In genomic region chr9:81522721-81523551, GRCh38 we compare ENCODE assay signal across 8 cellular contexts.
DNase-seq lines count a peak whose midpoint lies in the region; ATAC-seq, FAIRE-seq and TF ChIP-seq lines count a peak whose summit lies in the region.

No MANE protein-coding gene starts in this region.

- no peak for FAIRE-seq in astrocyte (lab: Jason Lieb, UNC)

- H3K4me1 ChIP-seq in BE2C (peaks cover 5% of the 10 kb centered on the region), astrocyte (ENCODE audit: insufficient read depth, low read length) (no peaks in the 10 kb centered on the region), vagina (no peaks in the 10 kb centered on the region)

- H3K27me3 ChIP-seq in BE2C (no peaks in the 10 kb centered on the region), astrocyte (ENCODE audit: insufficient read depth, low read length) (no peaks in the 10 kb centered on the region), vagina (no peaks in the 10 kb centered on the region)

- intact Hi-C loops in vagina (cut with DNase I), result loop anchor here (10.0 kb wide), 2 partner anchors 162 to 1082 kb away; partner anchors contain the start of gene TLE1

- H3K9me3 ChIP-seq in BE2C, result no peaks in the 10 kb centered on the region
- H3K9me3 ChIP-seq in astrocyte (ENCODE audit: insufficient read depth, low read depth, low read length), result no peaks in the 10 kb centered on the region
- no peaks in the 10 kb centered on the region for H3K9me3 ChIP-seq in vagina

- no peak overlapping the region for H3K27ac Mint-ChIP-seq in astrocyte (ENCODE audit: unreplicated experiment)
- H3K27ac Mint-ChIP-seq in stimulated activated naive B cell treated with anti-CD40 and anti-IgM and Interleukin-4, amounts not matched to agents 10 μg/mL and 1 μg/mL and 100 μg/mL, for 72 hours, result peak overlapping the region; percentile 71
- no peak overlapping the region for H3K27ac Mint-ChIP-seq in activated CD4-positive, alpha-beta T cell treated with anti-CD3 and anti-CD28 coated beads, Interleukin-2, amount 10 ng/mL, durations not matched to agents 7 days and 5 days

- no peaks in the 10 kb centered on the region for H3K9me3 Mint-ChIP-seq in astrocyte (ENCODE audit: unreplicated experiment)
- peaks cover 0 to 6% of the 10 kb centered on the region in 2 donors for H3K9me3 Mint-ChIP-seq in stimulated activated naive B cell treated with anti-CD40 and anti-IgM and Interleukin-4, amounts not matched to agents 10 μg/mL and 1 μg/mL and 100 μg/mL, for 72 hours
- H3K9me3 Mint-ChIP-seq in activated CD4-positive, alpha-beta T cell treated with anti-CD3 and anti-CD28 coated beads, Interleukin-2, amount 10 ng/mL, durations not matched to agents 7 days and 5 days, result no peaks in the 10 kb centered on the region

- peak; percentile 23 for DNase-seq in BE2C
- DNase-seq in NCI-H1105 treated with DMSO at 0.1 percent for 48 hours (lab: John Stamatoyannopoulos, UW), result peak; percentile 43
- DNase-seq in astrocyte (ENCODE audit: low read depth), result peak; percentile 42
- DNase-seq in iPS-NIHi11 (ENCODE audit: low spot score), result peak; percentile 59
- no peak for DNase-seq in stimulated activated naive B cell treated with anti-CD40 and anti-IgM and Interleukin-4, amounts not matched to agents 10 μg/mL and 1 μg/mL and 100 μg/mL, for 72 hours
- no peak for DNase-seq in activated CD4-positive, alpha-beta T cell treated with anti-CD3 and anti-CD28 coated beads, Interleukin-2, amount 10 ng/mL, durations not matched to agents 7 days and 5 days
- DNase-seq in vagina (ENCODE audit: extremely low spot score in 2 of 2), result no peak

- H3K4me2 ChIP-seq in astrocyte (ENCODE audit: low read length), result no peak overlapping the region

- no peaks in the 10 kb centered on the region for H4K20me1 ChIP-seq in astrocyte (ENCODE audit: insufficient read depth, low read length)

- no peak for TF ChIP-seq POLR2A in vagina (IDR thresholded peaks at IDR 0.05)

- no peak overlapping the region for H3K4me3 Mint-ChIP-seq in astrocyte (ENCODE audit: unreplicated experiment)
- peak overlapping the region; percentile 53 to 60 for H3K4me3 Mint-ChIP-seq in stimulated activated naive B cell treated with anti-CD40 and anti-IgM and Interleukin-4, amounts not matched to agents 10 μg/mL and 1 μg/mL and 100 μg/mL, for 72 hours
- H3K4me3 Mint-ChIP-seq in activated CD4-positive, alpha-beta T cell treated with anti-CD3 and anti-CD28 coated beads, Interleukin-2, amount 10 ng/mL, durations not matched to agents 7 days and 5 days, result no peak overlapping the region

- H3K27ac ChIP-seq in astrocyte (ENCODE audit: low read depth, low read length) (no peak overlapping the region), vagina (no peak overlapping the region)

- peaks cover 11% of the 10 kb centered on the region for H3K4me1 Mint-ChIP-seq in astrocyte (ENCODE audit: low read depth, unreplicated experiment)
- peaks cover 28 to 61% of the 10 kb centered on the region in 2 donors for H3K4me1 Mint-ChIP-seq in stimulated activated naive B cell treated with anti-CD40 and anti-IgM and Interleukin-4, amounts not matched to agents 10 μg/mL and 1 μg/mL and 100 μg/mL, for 72 hours
- no peaks in the 10 kb centered on the region for H3K4me1 Mint-ChIP-seq in activated CD4-positive, alpha-beta T cell treated with anti-CD3 and anti-CD28 coated beads, Interleukin-2, amount 10 ng/mL, durations not matched to agents 7 days and 5 days

- H3K4me3 ChIP-seq in BE2C (ENCODE audit: low read depth, low read length), result no peak overlapping the region
- no peak overlapping the region for H3K4me3 ChIP-seq in astrocyte (ENCODE audit: insufficient read depth, low read depth, low read length)
- H3K4me3 ChIP-seq in vagina, result no peak overlapping the region

- POLR2A ChIA-PET in activated CD4-positive, alpha-beta T cell treated with anti-CD3 and anti-CD28 coated beads, Interleukin-2, amount 10 ng/mL, durations not matched to agents 7 days and 5 days (lab: Charles Lee), result no interaction called here

- no peak overlapping the region for H2AFZ ChIP-seq in astrocyte (ENCODE audit: low read depth, low read length)

- H3K27me3 Mint-ChIP-seq in astrocyte (ENCODE audit: low read depth, unreplicated experiment), result no peaks in the 10 kb centered on the region
- no peaks in the 10 kb centered on the region for H3K27me3 Mint-ChIP-seq in stimulated activated naive B cell treated with anti-CD40 and anti-IgM and Interleukin-4, amounts not matched to agents 10 μg/mL and 1 μg/mL and 100 μg/mL, for 72 hours
- no peaks in the 10 kb centered on the region for H3K27me3 Mint-ChIP-seq in activated CD4-positive, alpha-beta T cell treated with anti-CD3 and anti-CD28 coated beads, Interleukin-2, amount 10 ng/mL, durations not matched to agents 7 days and 5 days

- H3K36me3 Mint-ChIP-seq in astrocyte (ENCODE audit: low read depth, unreplicated experiment), result no peaks in the 10 kb centered on the region
- peaks cover 0 to 8% of the 10 kb centered on the region in 2 donors for H3K36me3 Mint-ChIP-seq in stimulated activated naive B cell treated with anti-CD40 and anti-IgM and Interleukin-4, amounts not matched to agents 10 μg/mL and 1 μg/mL and 100 μg/mL, for 72 hours
- no peaks in the 10 kb centered on the region for H3K36me3 Mint-ChIP-seq in activated CD4-positive, alpha-beta T cell treated with anti-CD3 and anti-CD28 coated beads, Interleukin-2, amount 10 ng/mL, durations not matched to agents 7 days and 5 days (ENCODE audit: low read depth)

- peak; percentile 81 for ATAC-seq in GM21576 (IDR thresholded peaks at IDR 0.05; ENCODE audit: unreplicated experiment)
- ATAC-seq in stimulated activated naive B cell treated with anti-CD40 and anti-IgM and Interleukin-4, amounts not matched to agents 10 μg/mL and 1 μg/mL and 100 μg/mL, for 72 hours (replicated peaks), result peak; percentile 46 to 59

- H3K9ac ChIP-seq in astrocyte (ENCODE audit: low read length), result no peak overlapping the region

- CTCF ChIA-PET in activated CD4-positive, alpha-beta T cell treated with anti-CD3 and anti-CD28 coated beads, Interleukin-2, amount 10 ng/mL, durations not matched to agents 7 days and 5 days (lab: Charles Lee), result interaction anchor here (1.2 kb wide), 1 partner anchor 8 kb away, joined by 3 read pairs; no protein-coding TSS in a partner anchor

- TF ChIP-seq CTCF in BE2C (IDR thresholded peaks at IDR 0.05; ENCODE audit: low read depth, low read length), result peak; percentile 86
- TF ChIP-seq CTCF in astrocyte (IDR thresholded peaks at IDR 0.05; ENCODE audit: insufficient read depth, low read depth, low read length), result peak; percentile 68
- peak in 1 of 3 experiments; percentile 52 for TF ChIP-seq CTCF in vagina (IDR thresholded peaks at IDR 0.05)

- H3K79me2 ChIP-seq in astrocyte (ENCODE audit: insufficient read depth, low read length), result no peaks in the 10 kb centered on the region

- H3K36me3 ChIP-seq in BE2C (no peaks in the 10 kb centered on the region), astrocyte (ENCODE audit: insufficient read depth, low read length) (no peaks in the 10 kb centered on the region), vagina (no peaks in the 10 kb centered on the region)

Comparison
In these comparisons a context has a peak if more than half of its experiments do, and no peak if none do; other contexts are left out.
1. DNase-seq: peak in BE2C (single experiment), NCI-H1105 treated with DMSO at 0.1 percent for 48 hours (single experiment), astrocyte (single experiment) and iPS-NIHi11 (single experiment); none in stimulated activated naive B cell treated with anti-CD40 and anti-IgM and Interleukin-4, amounts not matched to agents 10 μg/mL and 1 μg/mL and 100 μg/mL, for 72 hours (single experiment), activated CD4-positive, alpha-beta T cell treated with anti-CD3 and anti-CD28 coated beads, Interleukin-2, amount 10 ng/mL, durations not matched to agents 7 days and 5 days (single experiment) and vagina (0 of 2).
2. H3K4me3 Mint-ChIP-seq: peak in stimulated activated naive B cell treated with anti-CD40 and anti-IgM and Interleukin-4, amounts not matched to agents 10 μg/mL and 1 μg/mL and 100 μg/mL, for 72 hours (2 of 2); none in astrocyte (single experiment) and activated CD4-positive, alpha-beta T cell treated with anti-CD3 and anti-CD28 coated beads, Interleukin-2, amount 10 ng/mL, durations not matched to agents 7 days and 5 days (single experiment).